Comparison of ENCODE assay signal across 1 cellular context in genomic region chr11:57340228-57340627, GRCh38.
TF ChIP-seq lines count a peak whose summit lies in the region.

No MANE protein-coding gene starts in this region.

TF ChIP-seq in K562, 482 proteins besides CTCF, POLR2A, EP300 and RAD21 (continues in another document):
- TF ChIP-seq CREBBP (IDR thresholded peaks at IDR 0.05; ENCODE audit: low read depth, low read length) = no peak
- TF ChIP-seq POLR2B (IDR thresholded peaks at IDR 0.05; ENCODE audit: low read depth, partially characterized antibody) = no peak
- TF ChIP-seq PHF21A (IDR thresholded peaks at IDR 0.05; ENCODE audit: borderline replicate concordance, low read depth) = 0 out of 2 replicates have a peak, but pooled peaks have one; percentile 55
- no peak for TF ChIP-seq JUNB (CRISPR knock-in tag; conservative IDR thresholded peaks at IDR 0.05)
- no peak for TF ChIP-seq SRSF9 (IDR thresholded peaks at IDR 0.05; ENCODE audit: borderline replicate concordance, low read depth, low read length)
- no peak for TF ChIP-seq ZBTB8A (IDR thresholded peaks at IDR 0.05; ENCODE audit: partially characterized antibody)
- TF ChIP-seq RAD51 (IDR thresholded peaks at IDR 0.05; ENCODE audit: borderline replicate concordance, low read depth) = no peak
- TF ChIP-seq CCNT2 (IDR thresholded peaks at IDR 0.05; ENCODE audit: borderline replicate concordance, extremely low read depth, insufficient read length, low read depth, low read length) = no peak
- TF ChIP-seq ZNF316 (IDR thresholded peaks at IDR 0.05) = no peak
- peak; percentile 74 for TF ChIP-seq PBX2 (CRISPR knock-in tag; IDR thresholded peaks at IDR 0.05; ENCODE audit: low read depth)
- TF ChIP-seq PBX2 (tag; conservative IDR thresholded peaks at IDR 0.05; ENCODE audit: low read depth) = peak; percentile 98
- TF ChIP-seq ATF7 (IDR thresholded peaks at IDR 0.05) = peak; percentile 29; the same call in 1 of the 2 replicates
- TF ChIP-seq ZNF280A (IDR thresholded peaks at IDR 0.05; ENCODE audit: low read depth, partially characterized antibody) = no peak
- TF ChIP-seq ZNF668 (CRISPR knock-in tag; IDR thresholded peaks at IDR 0.05) = no peak
- TF ChIP-seq HNRNPK (IDR thresholded peaks at IDR 0.05; ENCODE audit: low read depth, low read length, poor library complexity, severe bottlenecking) = no peak
- no peak for TF ChIP-seq ZNF224 (CRISPR knock-in tag; IDR thresholded peaks at IDR 0.05)
- TF ChIP-seq HSF4 (CRISPR knock-in tag; IDR thresholded peaks at IDR 0.05; ENCODE audit: borderline replicate concordance) = no peak
- TF ChIP-seq TEAD2 (tag; IDR thresholded peaks at IDR 0.05) = no peak
- TF ChIP-seq DDX20 (tag; IDR thresholded peaks at IDR 0.05; ENCODE audit: low read depth) = no peak
- TF ChIP-seq ETV6 (IDR thresholded peaks at IDR 0.05; ENCODE audit: borderline replicate concordance in 1 of 2, low read depth in 2 of 2, low read length in 1 of 2) = no peak
- no peak for TF ChIP-seq ETV6 (CRISPR knock-in tag; IDR thresholded peaks at IDR 0.05; ENCODE audit: borderline replicate concordance)
- no peak for TF ChIP-seq MECOM (CRISPR knock-in tag; IDR thresholded peaks at IDR 0.05)
- TF ChIP-seq C11orf30 (IDR thresholded peaks at IDR 0.05; ENCODE audit: low read depth) = no peak
- peak in 1 of 2 experiments; percentile 77; a peak in 2 of 4 replicates for TF ChIP-seq RCOR1 (IDR thresholded peaks at IDR 0.05; ENCODE audit: borderline replicate concordance in 1 of 2, low read depth in 2 of 2, low read length in 2 of 2)
- TF ChIP-seq ZFP30 (CRISPR knock-in tag; IDR thresholded peaks at IDR 0.05; ENCODE audit: borderline replicate concordance) = no peak
- no peak for TF ChIP-seq MEF2A (IDR thresholded peaks at IDR 0.05; ENCODE audit: control insufficient read depth, low read depth, low read length)
- no peak for TF ChIP-seq NFE2L1 (tag; IDR thresholded peaks at IDR 0.05; ENCODE audit: borderline replicate concordance, low read depth)
- TF ChIP-seq MTA3 (IDR thresholded peaks at IDR 0.05; ENCODE audit: borderline replicate concordance) = peak; percentile 45; the same call in 1 of the 2 replicates
- TF ChIP-seq NFE2 (IDR thresholded peaks at IDR 0.05; ENCODE audit: low read depth) = no peak
- TF ChIP-seq MNT (conservative IDR thresholded peaks at IDR 0.05) = no peak
- TF ChIP-seq, protein P1, sequence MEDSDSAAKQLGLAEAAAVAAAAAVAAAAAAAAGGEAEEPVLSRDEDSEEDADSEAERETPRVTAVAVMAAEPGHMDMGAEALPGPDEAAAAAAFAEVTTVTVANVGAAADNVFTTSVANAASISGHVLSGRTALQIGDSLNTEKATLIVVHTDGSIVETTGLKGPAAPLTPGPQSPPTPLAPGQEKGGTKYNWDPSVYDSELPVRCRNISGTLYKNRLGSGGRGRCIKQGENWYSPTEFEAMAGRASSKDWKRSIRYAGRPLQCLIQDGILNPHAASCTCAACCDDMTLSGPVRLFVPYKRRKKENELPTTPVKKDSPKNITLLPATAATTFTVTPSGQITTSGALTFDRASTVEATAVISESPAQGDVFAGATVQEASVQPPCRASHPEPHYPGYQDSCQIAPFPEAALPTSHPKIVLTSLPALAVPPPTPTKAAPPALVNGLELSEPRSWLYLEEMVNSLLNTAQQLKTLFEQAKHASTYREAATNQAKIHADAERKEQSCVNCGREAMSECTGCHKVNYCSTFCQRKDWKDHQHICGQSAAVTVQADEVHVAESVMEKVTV (CRISPR knock-in tag; IDR thresholded peaks at IDR 0.05) = peak; percentile 63; the same call in 1 of the 2 replicates
- no peak for TF ChIP-seq SIN3B (IDR thresholded peaks at IDR 0.05; ENCODE audit: low read depth)
- TF ChIP-seq SMC3 (conservative IDR thresholded peaks at IDR 0.05; ENCODE audit: insufficient read depth, low read depth, low read length) = peak; percentile 24; the same call in 1 of the 2 replicates
- peak; percentile 40 for TF ChIP-seq JUND (IDR thresholded peaks at IDR 0.05; ENCODE audit: borderline replicate concordance, low read depth, low read length)
- TF ChIP-seq JUND (tag; IDR thresholded peaks at IDR 0.05; ENCODE audit: borderline replicate concordance, low read depth, low read length) = no peak; the same call in 2 of the 3 replicates
- no peak for TF ChIP-seq EWSR1 (IDR thresholded peaks at IDR 0.05; ENCODE audit: borderline replicate concordance, low read depth, partially characterized antibody)
- no peak for TF ChIP-seq RBFOX2 (IDR thresholded peaks at IDR 0.05; ENCODE audit: low read depth, low read length)
- no peak for TF ChIP-seq NFRKB (IDR thresholded peaks at IDR 0.05; ENCODE audit: low read depth)
- TF ChIP-seq BHLHE40 (IDR thresholded peaks at IDR 0.05; ENCODE audit: low read length) = peak; percentile 72
- TF ChIP-seq, protein P2, sequence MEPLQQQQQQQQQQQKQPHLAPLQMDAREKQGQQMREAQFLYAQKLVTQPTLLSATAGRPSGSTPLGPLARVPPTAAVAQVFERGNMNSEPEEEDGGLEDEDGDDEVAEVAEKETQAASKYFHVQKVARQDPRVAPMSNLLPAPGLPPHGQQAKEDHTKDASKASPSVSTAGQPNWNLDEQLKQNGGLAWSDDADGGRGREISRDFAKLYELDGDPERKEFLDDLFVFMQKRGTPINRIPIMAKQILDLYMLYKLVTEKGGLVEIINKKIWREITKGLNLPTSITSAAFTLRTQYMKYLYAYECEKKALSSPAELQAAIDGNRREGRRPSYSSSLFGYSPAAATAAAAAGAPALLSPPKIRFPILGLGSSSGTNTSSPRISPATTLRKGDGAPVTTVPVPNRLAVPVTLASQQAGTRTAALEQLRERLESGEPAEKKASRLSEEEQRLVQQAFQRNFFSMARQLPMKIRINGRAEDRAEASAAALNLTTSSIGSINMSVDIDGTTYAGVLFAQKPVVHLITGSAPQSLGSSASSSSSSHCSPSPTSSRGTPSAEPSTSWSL (CRISPR knock-in tag; IDR thresholded peaks at IDR 0.05; ENCODE audit: borderline replicate concordance) = 0 out of 2 replicates have a peak, but pooled peaks have one; percentile 21
- TF ChIP-seq CEBPB (tag; IDR thresholded peaks at IDR 0.05) = no peak
- no peak for TF ChIP-seq HDAC6 (IDR thresholded peaks at IDR 0.05; ENCODE audit: low read depth, low read length)
- peak; percentile 59 for TF ChIP-seq CEBPG (CRISPR knock-in tag; IDR thresholded peaks at IDR 0.05)
- no peak for TF ChIP-seq CEBPG (tag; conservative IDR thresholded peaks at IDR 0.05 in 1 of 2, IDR thresholded peaks at IDR 0.05 in 1 of 2)
- 0 out of 2 replicates have a peak, but pooled peaks have one; percentile 36 for TF ChIP-seq L3MBTL2 (IDR thresholded peaks at IDR 0.05)
- peak; percentile 27; the same call in 1 of the 2 replicates for TF ChIP-seq THAP12 (CRISPR knock-in tag; IDR thresholded peaks at IDR 0.05)
- TF ChIP-seq TAF9B (IDR thresholded peaks at IDR 0.05; ENCODE audit: partially characterized antibody) = no peak
- TF ChIP-seq, protein P3, sequence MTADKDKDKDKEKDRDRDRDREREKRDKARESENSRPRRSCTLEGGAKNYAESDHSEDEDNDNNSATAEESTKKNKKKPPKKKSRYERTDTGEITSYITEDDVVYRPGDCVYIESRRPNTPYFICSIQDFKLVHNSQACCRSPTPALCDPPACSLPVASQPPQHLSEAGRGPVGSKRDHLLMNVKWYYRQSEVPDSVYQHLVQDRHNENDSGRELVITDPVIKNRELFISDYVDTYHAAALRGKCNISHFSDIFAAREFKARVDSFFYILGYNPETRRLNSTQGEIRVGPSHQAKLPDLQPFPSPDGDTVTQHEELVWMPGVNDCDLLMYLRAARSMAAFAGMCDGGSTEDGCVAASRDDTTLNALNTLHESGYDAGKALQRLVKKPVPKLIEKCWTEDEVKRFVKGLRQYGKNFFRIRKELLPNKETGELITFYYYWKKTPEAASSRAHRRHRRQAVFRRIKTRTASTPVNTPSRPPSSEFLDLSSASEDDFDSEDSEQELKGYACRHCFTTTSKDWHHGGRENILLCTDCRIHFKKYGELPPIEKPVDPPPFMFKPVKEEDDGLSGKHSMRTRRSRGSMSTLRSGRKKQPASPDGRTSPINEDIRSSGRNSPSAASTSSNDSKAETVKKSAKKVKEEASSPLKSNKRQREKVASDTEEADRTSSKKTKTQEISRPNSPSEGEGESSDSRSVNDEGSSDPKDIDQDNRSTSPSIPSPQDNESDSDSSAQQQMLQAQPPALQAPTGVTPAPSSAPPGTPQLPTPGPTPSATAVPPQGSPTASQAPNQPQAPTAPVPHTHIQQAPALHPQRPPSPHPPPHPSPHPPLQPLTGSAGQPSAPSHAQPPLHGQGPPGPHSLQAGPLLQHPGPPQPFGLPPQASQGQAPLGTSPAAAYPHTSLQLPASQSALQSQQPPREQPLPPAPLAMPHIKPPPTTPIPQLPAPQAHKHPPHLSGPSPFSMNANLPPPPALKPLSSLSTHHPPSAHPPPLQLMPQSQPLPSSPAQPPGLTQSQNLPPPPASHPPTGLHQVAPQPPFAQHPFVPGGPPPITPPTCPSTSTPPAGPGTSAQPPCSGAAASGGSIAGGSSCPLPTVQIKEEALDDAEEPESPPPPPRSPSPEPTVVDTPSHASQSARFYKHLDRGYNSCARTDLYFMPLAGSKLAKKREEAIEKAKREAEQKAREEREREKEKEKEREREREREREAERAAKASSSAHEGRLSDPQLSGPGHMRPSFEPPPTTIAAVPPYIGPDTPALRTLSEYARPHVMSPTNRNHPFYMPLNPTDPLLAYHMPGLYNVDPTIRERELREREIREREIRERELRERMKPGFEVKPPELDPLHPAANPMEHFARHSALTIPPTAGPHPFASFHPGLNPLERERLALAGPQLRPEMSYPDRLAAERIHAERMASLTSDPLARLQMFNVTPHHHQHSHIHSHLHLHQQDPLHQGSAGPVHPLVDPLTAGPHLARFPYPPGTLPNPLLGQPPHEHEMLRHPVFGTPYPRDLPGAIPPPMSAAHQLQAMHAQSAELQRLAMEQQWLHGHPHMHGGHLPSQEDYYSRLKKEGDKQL (CRISPR knock-in tag; IDR thresholded peaks at IDR 0.05; ENCODE audit: borderline replicate concordance) = no peak
- no peak for TF ChIP-seq NR4A1 (CRISPR knock-in tag; IDR thresholded peaks at IDR 0.05)
- TF ChIP-seq NR4A1 (tag; IDR thresholded peaks at IDR 0.05) = no peak
- TF ChIP-seq POLR2H (tag; IDR thresholded peaks at IDR 0.05; ENCODE audit: low read depth) = no peak
